9 cellular contexts compared by ENCODE assay signal in genomic region chr5:155004138-155004744, GRCh38. TPM values are rescaled to one million over a fixed set of nuclear protein-coding genes. Genes with fewer than 3 reads are reported as not detected.
DNase-seq lines count a peak whose midpoint lies in the region; ATAC-seq and TF ChIP-seq lines count a peak whose summit lies in the region.
"Had no signal": no experiment of that assay in that cellular context is flagged by ENCODE, and none has a peak within 500 bp of the region (broad histone marks: within the 10 kb centered on the region; RNA-seq: fewer than 3 reads in every experiment).

No MANE protein-coding gene starts in this region.

- TF ChIP-seq CTCF in OCI-LY1 (IDR thresholded peaks at IDR 0.05; ENCODE audit: low read length) (peak; percentile 42), smooth muscle cell (IDR thresholded peaks at IDR 0.05; ENCODE audit: borderline replicate concordance, insufficient read depth, poor library complexity, severe bottlenecking) (peak; percentile 41)

- H3K4me2 ChIP-seq in OCI-LY1 (ENCODE audit: low read length) (no peak overlapping the region), smooth muscle cell (no peak overlapping the region)

- WGBS in smooth muscle cell (ENCODE audit: low lambda C conversion rate) = 71% methylated on average over 11 of the region's 11 CpGs

- peak; percentile 39 for ATAC-seq in esophagus mucosa

- no peak overlapping the region for H3K4me3 ChIP-seq in OCI-LY1 (ENCODE audit: low read depth, low read length, poor library complexity, severe bottlenecking)
- H3K4me3 ChIP-seq in smooth muscle cell = no peak overlapping the region

- peak; percentile 12 for DNase-seq in NK-92 treated with Interleukin-12 subunit alpha and Interleukin-12 subunit beta, amount 100 ng/mL, for 24 hours (lab: John Stamatoyannopoulos, UW)
- DNase-seq in NK-92 (lab: John Stamatoyannopoulos, UW; ENCODE audit: unreplicated experiment) = no peak
- DNase-seq in smooth muscle cell (lab: John Stamatoyannopoulos, UW; ENCODE audit: unreplicated experiment) = no peak
- DNase-seq in NCI-H1694 treated with DMSO at 0.1 percent for 48 hours (lab: John Stamatoyannopoulos, UW) = no peak
- no peak for DNase-seq in 8988T
- no peak for DNase-seq in NCI-H187 (lab: John Stamatoyannopoulos, UW)

- H3K79me2 ChIP-seq in OCI-LY1 (ENCODE audit: insufficient read depth, low read length) = no peaks in the 10 kb centered on the region
- H3K79me2 ChIP-seq in smooth muscle cell (ENCODE audit: low read depth) = no peaks in the 10 kb centered on the region

- H3K9me3 ChIP-seq in OCI-LY1 (ENCODE audit: low read length) (no peaks in the 10 kb centered on the region), smooth muscle cell (replicated peaks; ENCODE audit: low read depth) (no peaks in the 10 kb centered on the region)

- H3K4me1 ChIP-seq in OCI-LY1 (ENCODE audit: insufficient read depth, low read length, severe bottlenecking) (no peaks in the 10 kb centered on the region), smooth muscle cell (ENCODE audit: low read depth) (no peaks in the 10 kb centered on the region)

- H3F3A ChIP-seq in OCI-LY1 (ENCODE audit: insufficient read depth, low read length) (no peaks in the 10 kb centered on the region), smooth muscle cell (ENCODE audit: low read depth) (no peaks in the 10 kb centered on the region)

- H3K27me3 ChIP-seq in OCI-LY1 (ENCODE audit: insufficient read depth, low read length) (no peaks in the 10 kb centered on the region), smooth muscle cell (ENCODE audit: low read depth) (no peaks in the 10 kb centered on the region)

- no peak overlapping the region for H3K9ac ChIP-seq in OCI-LY1 (ENCODE audit: low read length)
- H3K9ac ChIP-seq in smooth muscle cell (ENCODE audit: low read depth) = no peak overlapping the region

- H4K20me1 ChIP-seq in OCI-LY1 (ENCODE audit: insufficient read depth, low read length) = no peaks in the 10 kb centered on the region
- no peaks in the 10 kb centered on the region for H4K20me1 ChIP-seq in smooth muscle cell (ENCODE audit: low read depth)

- H3K9me2 ChIP-seq in OCI-LY1 (ENCODE audit: low read depth, low read length) = no peaks in the 10 kb centered on the region

- H3K27ac ChIP-seq in OCI-LY1 (ENCODE audit: low read depth, low read length, poor library complexity, severe bottlenecking) (no peak overlapping the region), smooth muscle cell (ENCODE audit: low read depth) (no peak overlapping the region)

- no peaks in the 10 kb centered on the region for H3K36me3 ChIP-seq in OCI-LY1 (ENCODE audit: insufficient read depth, low read length)
- no peaks in the 10 kb centered on the region for H3K36me3 ChIP-seq in smooth muscle cell (ENCODE audit: low read depth)

- H2AFZ ChIP-seq in OCI-LY1 (ENCODE audit: low read length) (no peak overlapping the region), smooth muscle cell (ENCODE audit: low read depth) (no peak overlapping the region)

RNA-seq across cellular contexts. Expression of gene KIF4B, which starts 9.3 kb away (rescaled TPM):
- total RNA-seq in esophagus mucosa (not detected), smooth muscle cell (not detected in 2 replicates)
- not detected in 2 replicates for polyA plus RNA-seq in smooth muscle cell
- total RNA-seq: CD4-positive, alpha-beta memory T cell had no signal
- polyA plus RNA-seq: CD4-positive, alpha-beta memory T cell had no signal
